Comparison of ENCODE assay signal across 1 cellular context in the genomic region with DNA sequence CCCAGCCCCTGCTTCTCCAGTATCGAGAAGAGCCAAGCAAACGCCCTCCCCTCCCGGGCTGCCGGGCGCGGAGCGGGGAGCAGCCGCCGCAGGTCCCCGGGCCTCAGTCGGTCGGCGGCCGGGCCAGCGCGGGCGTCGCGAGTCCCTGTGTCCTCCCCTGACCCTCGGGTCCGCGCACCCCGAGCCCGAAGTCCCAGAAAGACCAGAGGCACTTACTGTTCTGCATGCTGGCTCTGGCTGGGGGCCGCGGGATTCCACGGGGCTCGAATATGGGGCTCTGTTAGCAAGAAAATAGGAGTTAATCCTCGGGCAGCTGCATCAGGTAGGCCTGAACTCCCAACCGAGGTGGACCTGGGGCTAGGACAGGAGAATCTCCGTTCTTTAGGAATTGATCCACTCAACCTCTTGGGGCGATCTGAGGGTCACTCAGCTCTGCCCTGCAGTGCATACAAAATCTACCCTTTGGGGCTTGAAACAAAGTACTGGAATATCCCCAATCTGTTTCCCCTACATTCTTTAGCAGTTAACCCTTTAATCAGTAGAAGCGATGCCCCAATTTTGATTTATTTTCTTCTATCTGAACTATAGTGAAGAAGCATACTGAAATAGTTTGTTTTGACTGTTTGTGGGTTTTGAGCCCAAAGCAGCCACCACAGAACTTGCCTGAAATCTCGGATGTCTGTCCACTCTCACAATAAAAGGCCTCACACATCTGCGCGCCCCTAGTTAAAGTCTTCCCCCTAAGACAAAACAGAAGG.
TF ChIP-seq lines count a peak whose summit lies in the region.

No MANE protein-coding gene starts in this region.

TF ChIP-seq in GM23338, 12 proteins besides CTCF, POLR2A, EP300 and RAD21 (continued from another document):
- TF ChIP-seq, protein P1, sequence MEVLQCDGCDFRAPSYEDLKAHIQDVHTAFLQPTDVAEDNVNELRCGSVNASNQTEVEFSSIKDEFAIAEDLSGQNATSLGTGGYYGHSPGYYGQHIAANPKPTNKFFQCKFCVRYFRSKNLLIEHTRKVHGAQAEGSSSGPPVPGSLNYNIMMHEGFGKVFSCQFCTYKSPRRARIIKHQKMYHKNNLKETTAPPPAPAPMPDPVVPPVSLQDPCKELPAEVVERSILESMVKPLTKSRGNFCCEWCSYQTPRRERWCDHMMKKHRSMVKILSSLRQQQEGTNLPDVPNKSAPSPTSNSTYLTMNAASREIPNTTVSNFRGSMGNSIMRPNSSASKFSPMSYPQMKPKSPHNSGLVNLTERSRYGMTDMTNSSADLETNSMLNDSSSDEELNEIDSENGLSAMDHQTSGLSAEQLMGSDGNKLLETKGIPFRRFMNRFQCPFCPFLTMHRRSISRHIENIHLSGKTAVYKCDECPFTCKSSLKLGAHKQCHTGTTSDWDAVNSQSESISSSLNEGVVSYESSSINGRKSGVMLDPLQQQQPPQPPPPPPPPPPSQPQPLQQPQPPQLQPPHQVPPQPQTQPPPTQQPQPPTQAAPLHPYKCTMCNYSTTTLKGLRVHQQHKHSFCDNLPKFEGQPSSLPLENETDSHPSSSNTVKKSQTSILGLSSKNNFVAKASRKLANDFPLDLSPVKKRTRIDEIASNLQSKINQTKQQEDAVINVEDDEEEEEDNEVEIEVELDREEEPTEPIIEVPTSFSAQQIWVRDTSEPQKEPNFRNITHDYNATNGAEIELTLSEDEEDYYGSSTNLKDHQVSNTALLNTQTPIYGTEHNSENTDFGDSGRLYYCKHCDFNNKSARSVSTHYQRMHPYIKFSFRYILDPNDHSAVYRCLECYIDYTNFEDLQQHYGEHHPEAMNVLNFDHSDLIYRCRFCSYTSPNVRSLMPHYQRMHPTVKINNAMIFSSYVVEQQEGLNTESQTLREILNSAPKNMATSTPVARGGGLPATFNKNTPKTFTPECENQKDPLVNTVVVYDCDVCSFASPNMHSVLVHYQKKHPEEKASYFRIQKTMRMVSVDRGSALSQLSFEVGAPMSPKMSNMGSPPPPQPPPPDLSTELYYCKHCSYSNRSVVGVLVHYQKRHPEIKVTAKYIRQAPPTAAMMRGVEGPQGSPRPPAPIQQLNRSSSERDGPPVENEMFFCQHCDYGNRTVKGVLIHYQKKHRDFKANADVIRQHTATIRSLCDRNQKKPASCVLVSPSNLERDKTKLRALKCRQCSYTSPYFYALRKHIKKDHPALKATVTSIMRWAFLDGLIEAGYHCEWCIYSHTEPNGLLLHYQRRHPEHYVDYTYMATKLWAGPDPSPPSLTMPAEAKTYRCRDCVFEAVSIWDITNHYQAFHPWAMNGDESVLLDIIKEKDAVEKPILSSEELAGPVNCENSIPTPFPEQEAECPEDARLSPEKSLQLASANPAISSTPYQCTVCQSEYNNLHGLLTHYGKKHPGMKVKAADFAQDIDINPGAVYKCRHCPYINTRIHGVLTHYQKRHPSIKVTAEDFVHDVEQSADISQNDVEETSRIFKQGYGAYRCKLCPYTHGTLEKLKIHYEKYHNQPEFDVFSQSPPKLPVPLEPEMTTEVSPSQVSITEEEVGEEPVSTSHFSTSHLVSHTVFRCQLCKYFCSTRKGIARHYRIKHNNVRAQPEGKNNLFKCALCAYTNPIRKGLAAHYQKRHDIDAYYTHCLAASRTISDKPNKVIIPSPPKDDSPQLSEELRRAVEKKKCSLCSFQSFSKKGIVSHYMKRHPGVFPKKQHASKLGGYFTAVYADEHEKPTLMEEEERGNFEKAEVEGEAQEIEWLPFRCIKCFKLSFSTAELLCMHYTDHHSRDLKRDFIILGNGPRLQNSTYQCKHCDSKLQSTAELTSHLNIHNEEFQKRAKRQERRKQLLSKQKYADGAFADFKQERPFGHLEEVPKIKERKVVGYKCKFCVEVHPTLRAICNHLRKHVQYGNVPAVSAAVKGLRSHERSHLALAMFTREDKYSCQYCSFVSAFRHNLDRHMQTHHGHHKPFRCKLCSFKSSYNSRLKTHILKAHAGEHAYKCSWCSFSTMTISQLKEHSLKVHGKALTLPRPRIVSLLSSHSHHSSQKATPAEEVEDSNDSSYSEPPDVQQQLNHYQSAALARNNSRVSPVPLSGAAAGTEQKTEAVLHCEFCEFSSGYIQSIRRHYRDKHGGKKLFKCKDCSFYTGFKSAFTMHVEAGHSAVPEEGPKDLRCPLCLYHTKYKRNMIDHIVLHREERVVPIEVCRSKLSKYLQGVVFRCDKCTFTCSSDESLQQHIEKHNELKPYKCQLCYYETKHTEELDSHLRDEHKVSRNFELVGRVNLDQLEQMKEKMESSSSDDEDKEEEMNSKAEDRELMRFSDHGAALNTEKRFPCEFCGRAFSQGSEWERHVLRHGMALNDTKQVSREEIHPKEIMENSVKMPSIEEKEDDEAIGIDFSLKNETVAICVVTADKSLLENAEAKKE (CRISPR knock-in tag; IDR thresholded peaks at IDR 0.05), result no peak
- TF ChIP-seq EZH2phosphoT487 (IDR thresholded peaks at IDR 0.05; ENCODE audit: unreplicated experiment), result peak; percentile 77
- no peak for TF ChIP-seq NANOG (IDR thresholded peaks at IDR 0.05; ENCODE audit: borderline replicate concordance)
- TF ChIP-seq, protein P2, sequence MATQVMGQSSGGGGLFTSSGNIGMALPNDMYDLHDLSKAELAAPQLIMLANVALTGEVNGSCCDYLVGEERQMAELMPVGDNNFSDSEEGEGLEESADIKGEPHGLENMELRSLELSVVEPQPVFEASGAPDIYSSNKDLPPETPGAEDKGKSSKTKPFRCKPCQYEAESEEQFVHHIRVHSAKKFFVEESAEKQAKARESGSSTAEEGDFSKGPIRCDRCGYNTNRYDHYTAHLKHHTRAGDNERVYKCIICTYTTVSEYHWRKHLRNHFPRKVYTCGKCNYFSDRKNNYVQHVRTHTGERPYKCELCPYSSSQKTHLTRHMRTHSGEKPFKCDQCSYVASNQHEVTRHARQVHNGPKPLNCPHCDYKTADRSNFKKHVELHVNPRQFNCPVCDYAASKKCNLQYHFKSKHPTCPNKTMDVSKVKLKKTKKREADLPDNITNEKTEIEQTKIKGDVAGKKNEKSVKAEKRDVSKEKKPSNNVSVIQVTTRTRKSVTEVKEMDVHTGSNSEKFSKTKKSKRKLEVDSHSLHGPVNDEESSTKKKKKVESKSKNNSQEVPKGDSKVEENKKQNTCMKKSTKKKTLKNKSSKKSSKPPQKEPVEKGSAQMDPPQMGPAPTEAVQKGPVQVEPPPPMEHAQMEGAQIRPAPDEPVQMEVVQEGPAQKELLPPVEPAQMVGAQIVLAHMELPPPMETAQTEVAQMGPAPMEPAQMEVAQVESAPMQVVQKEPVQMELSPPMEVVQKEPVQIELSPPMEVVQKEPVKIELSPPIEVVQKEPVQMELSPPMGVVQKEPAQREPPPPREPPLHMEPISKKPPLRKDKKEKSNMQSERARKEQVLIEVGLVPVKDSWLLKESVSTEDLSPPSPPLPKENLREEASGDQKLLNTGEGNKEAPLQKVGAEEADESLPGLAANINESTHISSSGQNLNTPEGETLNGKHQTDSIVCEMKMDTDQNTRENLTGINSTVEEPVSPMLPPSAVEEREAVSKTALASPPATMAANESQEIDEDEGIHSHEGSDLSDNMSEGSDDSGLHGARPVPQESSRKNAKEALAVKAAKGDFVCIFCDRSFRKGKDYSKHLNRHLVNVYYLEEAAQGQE (IDR thresholded peaks at IDR 0.05; ENCODE audit: unreplicated experiment), result no peak
- TF ChIP-seq STAT1 (IDR thresholded peaks at IDR 0.05; ENCODE audit: unreplicated experiment), result no peak
- TF ChIP-seq JUNB (IDR thresholded peaks at IDR 0.05; ENCODE audit: unreplicated experiment), result no peak
